ENCODE assay signal across 8 cellular contexts in the genomic region with DNA sequence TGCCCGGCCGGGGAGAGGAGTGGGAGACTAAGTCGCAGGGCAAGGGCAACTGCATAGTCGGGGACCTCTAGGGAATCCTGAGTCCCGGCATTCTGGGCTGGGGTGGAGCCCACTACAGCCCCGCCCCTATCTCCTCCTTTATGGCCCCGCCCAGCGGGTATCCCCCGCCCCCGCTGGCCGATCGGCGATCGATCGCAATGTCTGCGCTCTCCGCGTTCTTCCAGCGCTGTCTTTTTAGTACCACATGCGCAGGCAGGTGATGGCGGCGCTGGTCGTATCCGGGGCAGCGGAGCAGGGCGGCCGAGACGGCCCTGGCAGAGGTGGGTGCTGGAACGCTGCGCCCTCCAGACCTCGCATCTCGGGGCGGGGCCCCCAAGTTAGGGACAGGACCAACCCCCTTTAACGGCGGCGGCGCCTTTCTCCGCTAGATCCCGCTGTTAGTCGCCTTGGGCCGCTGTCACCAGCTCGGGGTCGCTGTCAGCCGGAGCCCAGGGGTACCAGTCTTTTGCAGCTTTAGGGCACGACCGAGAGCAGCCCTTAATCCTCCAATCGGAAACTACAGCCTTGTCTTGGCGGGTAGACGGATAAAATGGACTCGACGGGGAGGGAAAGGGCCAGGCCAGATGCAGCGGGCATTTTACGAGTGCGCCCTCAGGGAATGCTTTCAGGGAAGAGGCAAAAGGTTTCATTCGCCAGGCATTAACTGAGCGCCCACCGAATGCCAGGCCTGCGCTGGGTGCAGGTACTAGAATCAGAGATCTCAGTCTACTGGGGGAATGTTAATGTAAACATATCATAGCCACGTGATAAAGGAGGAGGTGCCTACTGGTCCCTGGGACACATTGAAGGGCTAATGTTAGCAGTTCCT. TPM values are rescaled to one million over a fixed set of nuclear protein-coding genes. Genes with fewer than 3 reads are reported as not detected.
DNase-seq lines count a peak whose midpoint lies in the region; ATAC-seq and TF ChIP-seq lines count a peak whose summit lies in the region.

A gene (plus strand): TSS at position 243 of the 868 bp plus-strand sequence. CDS start 17 bp downstream, at position 260.

- POLR2A ChIA-PET in activated CD4-positive, alpha-beta T cell treated with anti-CD3 and anti-CD28 coated beads, Interleukin-2, amount 10 ng/mL, durations not matched to agents 7 days and 5 days (lab: Charles Lee) = no interaction called here

- no peaks in the 10 kb centered on the region for H3K9me3 ChIP-seq in left lung

- CTCF ChIA-PET in activated CD4-positive, alpha-beta T cell treated with anti-CD3 and anti-CD28 coated beads, Interleukin-2, amount 10 ng/mL, durations not matched to agents 7 days and 5 days (lab: Charles Lee) = interaction anchor here (1.3 kb wide), 1 partner anchor 12 kb away, joined by 6 read pairs; a partner anchor contains a TSS

- H3K27ac Mint-ChIP-seq in activated CD4-positive, alpha-beta T cell treated with anti-CD3 and anti-CD28 coated beads, Interleukin-2, amount 10 ng/mL, durations not matched to agents 7 days and 5 days = peak within 1 kb of the TSS; percentile 88
- peak within 1 kb of the TSS; percentile 81 for H3K27ac Mint-ChIP-seq in dendritic cell treated with granulocyte-macrophage colony-stimulating factor and Interleukin-4, amounts not matched to agents 40 ng/mL and 50 ng/mL, for 4 days

- H3K27me3 ChIP-seq in left lung = peaks cover 6 to 52% of the 10 kb centered on the region in 2 donors

- intact Hi-C loops in dendritic cell treated with granulocyte-macrophage colony-stimulating factor and Interleukin-4, amounts not matched to agents 40 ng/mL and 50 ng/mL, for 4 days (cut with micrococcal nuclease) = no loop called here
- intact Hi-C loops in left lung (cut with DNase I) = loop anchor here in 1 of 2 donors (5.0 kb wide), 1 partner anchor 123 kb away; no protein-coding TSS in a partner anchor

- ATAC-seq in GM19023 (IDR thresholded peaks at IDR 0.05; ENCODE audit: unreplicated experiment) (peak; percentile 78), HG03432 (IDR thresholded peaks at IDR 0.05; ENCODE audit: unreplicated experiment) (peak; percentile 76), left lung (peak; percentile 92)

- peak within 1 kb of the TSS; percentile 6 to 71 for H3K27ac ChIP-seq in left lung

- H3K36me3 Mint-ChIP-seq in activated CD4-positive, alpha-beta T cell treated with anti-CD3 and anti-CD28 coated beads, Interleukin-2, amount 10 ng/mL, durations not matched to agents 7 days and 5 days (ENCODE audit: low read depth) = peaks cover 3% of the 10 kb centered on the region
- H3K36me3 Mint-ChIP-seq in dendritic cell treated with granulocyte-macrophage colony-stimulating factor and Interleukin-4, amounts not matched to agents 40 ng/mL and 50 ng/mL, for 4 days (ENCODE audit: low read depth) = peaks cover 30% of the 10 kb centered on the region

- no peak for TF ChIP-seq CTCF in left lung (IDR thresholded peaks at IDR 0.05)

- peaks cover 26% of the 10 kb centered on the region for H3K4me1 Mint-ChIP-seq in activated CD4-positive, alpha-beta T cell treated with anti-CD3 and anti-CD28 coated beads, Interleukin-2, amount 10 ng/mL, durations not matched to agents 7 days and 5 days
- H3K4me1 Mint-ChIP-seq in dendritic cell treated with granulocyte-macrophage colony-stimulating factor and Interleukin-4, amounts not matched to agents 40 ng/mL and 50 ng/mL, for 4 days (ENCODE audit: low read depth) = peaks cover 46% of the 10 kb centered on the region

- H3K27me3 Mint-ChIP-seq in activated CD4-positive, alpha-beta T cell treated with anti-CD3 and anti-CD28 coated beads, Interleukin-2, amount 10 ng/mL, durations not matched to agents 7 days and 5 days = peaks cover 37% of the 10 kb centered on the region
- H3K27me3 Mint-ChIP-seq in dendritic cell treated with granulocyte-macrophage colony-stimulating factor and Interleukin-4, amounts not matched to agents 40 ng/mL and 50 ng/mL, for 4 days = peaks cover 49% of the 10 kb centered on the region

- peak within 1 kb of the TSS; percentile 95 for H3K4me3 Mint-ChIP-seq in activated CD4-positive, alpha-beta T cell treated with anti-CD3 and anti-CD28 coated beads, Interleukin-2, amount 10 ng/mL, durations not matched to agents 7 days and 5 days
- peak within 1 kb of the TSS; percentile 94 for H3K4me3 Mint-ChIP-seq in dendritic cell treated with granulocyte-macrophage colony-stimulating factor and Interleukin-4, amounts not matched to agents 40 ng/mL and 50 ng/mL, for 4 days

- DNase-seq in AG08395 (ENCODE audit: low spot score) (peak; percentile 92), NCI-H69 (lab: John Stamatoyannopoulos, UW) (peak; percentile 87), left lung (peak; percentile 90 to 93)
- DNase-seq in activated CD4-positive, alpha-beta T cell treated with anti-CD3 and anti-CD28 coated beads, Interleukin-2, amount 10 ng/mL, durations not matched to agents 7 days and 5 days = peak; percentile 90
- DNase-seq in stimulated activated CD4-positive, alpha-beta T cell treated with anti-CD3 and anti-CD28 coated beads, Interleukin-2, amount 100 ng/mL, for 48 hours = peak; percentile 80 to 86

- H3K4me3 ChIP-seq in left lung = peak within 1 kb of the TSS; percentile 80 to 99

- peaks cover 0 to 7% of the 10 kb centered on the region in 2 donors for H3K36me3 ChIP-seq in left lung

- peaks cover 11 to 27% of the 10 kb centered on the region in 2 donors for H3K4me1 ChIP-seq in left lung

- H3K9me3 Mint-ChIP-seq in activated CD4-positive, alpha-beta T cell treated with anti-CD3 and anti-CD28 coated beads, Interleukin-2, amount 10 ng/mL, durations not matched to agents 7 days and 5 days = no peaks in the 10 kb centered on the region
- no peaks in the 10 kb centered on the region for H3K9me3 Mint-ChIP-seq in dendritic cell treated with granulocyte-macrophage colony-stimulating factor and Interleukin-4, amounts not matched to agents 40 ng/mL and 50 ng/mL, for 4 days

RNA-seq across cellular contexts. Expression of the gene that starts here (rescaled TPM):
- 10 to 100 TPM; 31.3 to 37.8 TPM for total RNA-seq in activated CD4-positive, alpha-beta T cell treated with anti-CD3 and anti-CD28 coated beads, Interleukin-2, amount 10 ng/mL, durations not matched to agents 7 days and 5 days
- total RNA-seq in left lung = 10 to 100 TPM; 30.7 to 36.0 TPM

Comparison
In these comparisons a context has a peak if more than half of its experiments do, and no peak if none do; other contexts are left out.
1. Peak in every context shown above with its lines: DNase-seq, ATAC-seq, H3K4me3 ChIP-seq and H3K27ac ChIP-seq.